Comparison of ENCODE assay signal across 19 cellular contexts in the genomic region with DNA sequence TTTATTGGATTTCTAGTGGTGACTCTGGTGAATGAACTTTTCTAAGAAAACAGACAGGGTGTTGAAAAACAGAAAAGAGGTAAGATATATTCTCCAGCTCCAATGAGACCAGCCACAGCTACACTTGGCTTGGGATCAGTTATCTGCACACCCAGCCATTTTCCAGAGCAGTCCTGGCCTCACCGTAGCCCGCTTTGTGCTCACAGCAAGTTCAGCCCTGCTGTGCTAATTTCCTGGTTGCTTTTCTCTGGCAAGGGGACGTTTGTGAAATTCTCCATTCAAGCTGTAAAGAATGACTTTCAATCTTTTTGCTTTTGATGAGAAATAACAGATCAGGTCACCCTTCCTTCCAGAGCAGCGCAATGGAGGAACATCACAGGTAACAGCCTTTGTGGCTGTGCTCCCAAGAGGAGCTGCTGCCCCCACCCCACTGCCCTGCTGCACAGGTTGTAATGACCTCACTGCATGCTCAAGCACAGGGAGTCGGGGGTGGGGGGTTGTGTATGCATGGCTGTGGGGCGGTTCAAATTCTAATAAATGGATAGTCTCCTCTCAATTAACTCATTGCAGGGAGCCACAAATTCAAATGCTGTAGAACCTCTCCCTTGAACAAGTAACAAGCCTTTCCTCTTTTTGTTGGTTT.
A peak's percentile ranks its signal among the peaks of the same experiment; 100 is the strongest.
DNase-seq lines count a peak whose midpoint lies in the region; ATAC-seq and TF ChIP-seq lines count a peak whose summit lies in the region.
"Had no signal": no experiment of that assay in that cellular context is flagged by ENCODE, and none has a peak within 500 bp of the region (broad histone marks: within the 10 kb centered on the region; RNA-seq: fewer than 3 reads in every experiment).

No MANE protein-coding gene starts in this region.

- no peak overlapping the region for H4K5ac ChIP-seq in H9 (ENCODE audit: insufficient read length, low read depth, low read length)
- H4K5ac ChIP-seq in mesendoderm (ENCODE audit: low read length), result no peak overlapping the region

- no peak overlapping the region for H3K4me3 ChIP-seq in mesendoderm (ENCODE audit: low read length)
- no peak overlapping the region for H3K4me3 ChIP-seq in trophoblast cell (ENCODE audit: low read depth, low read length)
- no peak overlapping the region for H3K4me3 ChIP-seq in body of pancreas
- H3K4me3 ChIP-seq: GM12878, HAP-1 had no signal

- H3K23me2 ChIP-seq in H9 (ENCODE audit: insufficient read length, low read depth, low read length, poor library complexity, severe bottlenecking), result peaks cover 2% of the 10 kb centered on the region

- H2BK5ac ChIP-seq in H9 (ENCODE audit: insufficient read length, low read length) (no peak overlapping the region), mesendoderm (ENCODE audit: low read length) (no peak overlapping the region), trophoblast cell (ENCODE audit: low read depth, low read length, poor library complexity) (no peak overlapping the region)

- no peak overlapping the region for H2BK15ac ChIP-seq in H9 (ENCODE audit: low read depth, low read length)
- H2BK15ac ChIP-seq in mesendoderm (replicated peaks; ENCODE audit: low read depth), result no peak overlapping the region

- H3K9me3 ChIP-seq in H9 (ENCODE audit: control insufficient read depth, low read depth, low read length) (no peaks in the 10 kb centered on the region), trophoblast cell (ENCODE audit: insufficient read depth, low read depth, low read length) (no peaks in the 10 kb centered on the region), body of pancreas (no peaks in the 10 kb centered on the region)
- H3K9me3 ChIP-seq: Caco-2, HAP-1 had no signal

- H3T11ph ChIP-seq in H9 (ENCODE audit: low read length), result no peak overlapping the region

- no peak for TF ChIP-seq POLR2A in body of pancreas (IDR thresholded peaks at IDR 0.05)

- H2AFZ ChIP-seq in H9 (ENCODE audit: low read length) (peak overlapping the region; percentile 72), trophoblast cell (ENCODE audit: insufficient read depth, low read length, poor library complexity) (no peak overlapping the region)

- no peak overlapping the region for H3K27ac ChIP-seq in H9 (ENCODE audit: insufficient read length, low read depth, low read length)
- peak overlapping the region; percentile 4 for H3K27ac ChIP-seq in mesendoderm (ENCODE audit: low read depth, low read length)
- H3K27ac ChIP-seq in trophoblast cell (ENCODE audit: low read depth, low read length), result no peak overlapping the region
- H3K27ac ChIP-seq in body of pancreas, result no peak overlapping the region
- H3K27ac ChIP-seq: C4-2B had no signal

- H3K36me3 ChIP-seq in mesendoderm (ENCODE audit: control insufficient read depth, insufficient read depth, low read length) (no peaks in the 10 kb centered on the region), trophoblast cell (ENCODE audit: control insufficient read depth in 1 of 2, insufficient read depth in 2 of 2, low read length in 2 of 2) (no peaks in the 10 kb centered on the region), body of pancreas (replicated peaks in 1 of 2; ENCODE audit: insufficient read depth in 1 of 2, low read depth in 2 of 2) (no peaks in the 10 kb centered on the region)
- H3K36me3 ChIP-seq: HAP-1 had no signal

- H2BK12ac ChIP-seq in H9 (ENCODE audit: insufficient read length, low read depth, low read length) (no peak overlapping the region), trophoblast cell (ENCODE audit: low read length) (no peak overlapping the region)

- peak; percentile 85 for DNase-seq in G401 (ENCODE audit: low spot score)
- no peak for DNase-seq in H9
- peak; percentile 43 for DNase-seq in cerebellum (ENCODE audit: low spot score)
- DNase-seq in mesendoderm, result peak; percentile 33
- DNase-seq in trophoblast cell, result no peak
- no peak for DNase-seq in body of pancreas
- DNase-seq in iPS-NIHi7 (ENCODE audit: extremely low spot score), result no peak
- DNase-seq: ACHN; Caco-2; CD4-positive, alpha-beta T cell; DMS79 treated with DMSO at 0.1 percent for 48 hours; GOT3; KBM-7 had no signal

- H3K18ac ChIP-seq in H9 (ENCODE audit: insufficient read length, low read depth, low read length), result no peak overlapping the region
- H3K18ac ChIP-seq in mesendoderm (ENCODE audit: low read length), result peak overlapping the region; percentile 6
- no peak overlapping the region for H3K18ac ChIP-seq in trophoblast cell (ENCODE audit: low read length)

- no CpG with 5 or more reads among the region's 6 CpGs for WGBS in H9 (ENCODE audit: extremely low coverage, insufficient read length, low lambda C conversion rate)
- WGBS in mesendoderm (ENCODE audit: extremely low coverage, insufficient coverage, low lambda C conversion rate), result no CpG with 5 or more reads among the region's 6 CpGs
- WGBS in trophoblast cell (ENCODE audit: extremely low coverage, insufficient coverage, insufficient read length), result no CpG with 5 or more reads among the region's 6 CpGs
- 69 to 71% methylated on average over 6 of the region's 6 CpGs for WGBS in body of pancreas, 2 donors

- ATAC-seq in GM19023 (IDR thresholded peaks at IDR 0.05; ENCODE audit: unreplicated experiment) (no peak), body of pancreas (no peak)
- ATAC-seq: GM12878, HepG2 had no signal

- no peak overlapping the region for H3K4me3 Mint-ChIP-seq in H9
- H3K4me3 Mint-ChIP-seq: CD4-positive, alpha-beta T cell; IgD-negative memory B cell had no signal

- H3K36me3 Mint-ChIP-seq in H9 (ENCODE audit: insufficient read depth in 1 of 3, low read depth in 3 of 3), result no peaks in the 10 kb centered on the region
- H3K36me3 Mint-ChIP-seq: IgD-negative memory B cell had no signal

- H3K14ac ChIP-seq in H9 (ENCODE audit: insufficient read depth, low read length) (no peak overlapping the region), trophoblast cell (ENCODE audit: low read length) (no peak overlapping the region)

- H3K23ac ChIP-seq in H9 (ENCODE audit: insufficient read length, low read depth, low read length), result no peak overlapping the region
- H3K23ac ChIP-seq in mesendoderm (ENCODE audit: low read length), result no peak overlapping the region
- no peak overlapping the region for H3K23ac ChIP-seq in trophoblast cell (ENCODE audit: low read length)

- H3K9ac ChIP-seq in H9 (ENCODE audit: extremely low read depth, insufficient read length, low read length) (no peak overlapping the region), mesendoderm (ENCODE audit: low read length) (no peak overlapping the region), trophoblast cell (ENCODE audit: low read length) (no peak overlapping the region)

- H4K12ac ChIP-seq in trophoblast cell (ENCODE audit: low read depth, low read length), result no peak overlapping the region

- H2AK5ac ChIP-seq in H9 (ENCODE audit: insufficient read length, low read length) (no peak overlapping the region), mesendoderm (ENCODE audit: low read length) (no peak overlapping the region), trophoblast cell (ENCODE audit: low read length) (no peak overlapping the region)

- H3K4ac ChIP-seq in H9 (ENCODE audit: low read depth, low read length) (no peak overlapping the region), mesendoderm (ENCODE audit: low read depth, low read length) (no peak overlapping the region), trophoblast cell (ENCODE audit: low read depth, low read length) (no peak overlapping the region)

- in situ Hi-C loops in G401 (cut with HindIII; ENCODE audit: low sequenced_read_pairs), result no loop called here

- H3K4me2 ChIP-seq in H9 (ENCODE audit: insufficient read depth, insufficient read length, low read length) (no peak overlapping the region), mesendoderm (ENCODE audit: low read length) (no peak overlapping the region), trophoblast cell (ENCODE audit: low read length) (no peak overlapping the region)

- H3K27ac Mint-ChIP-seq in H9, result no peak overlapping the region
- H3K27ac Mint-ChIP-seq: CD4-positive, alpha-beta T cell; IgD-negative memory B cell had no signal

- H3K4me1 ChIP-seq in H9 (ENCODE audit: insufficient read depth, low read length) (peaks cover 2% of the 10 kb centered on the region; the same call in 1 of the 2 replicates), mesendoderm (ENCODE audit: control insufficient read depth, low read depth, low read length) (peaks cover 4% of the 10 kb centered on the region), trophoblast cell (ENCODE audit: control insufficient read depth in 1 of 2, insufficient read depth in 2 of 2, low read length in 2 of 2) (no peaks in the 10 kb centered on the region), body of pancreas (no peaks in the 10 kb centered on the region)
- H3K4me1 ChIP-seq: Caco-2, HAP-1 had no signal

- H3K79me2 ChIP-seq in H9 (ENCODE audit: insufficient read depth, low read length) (no peaks in the 10 kb centered on the region), mesendoderm (ENCODE audit: control insufficient read depth, insufficient read depth, low read length) (no peaks in the 10 kb centered on the region), trophoblast cell (ENCODE audit: control insufficient read depth, insufficient read depth, low read length, poor library complexity) (no peaks in the 10 kb centered on the region)

- H2BK120ac ChIP-seq in H9 (ENCODE audit: low read depth, low read length, poor library complexity, severe bottlenecking) (no peak overlapping the region), mesendoderm (ENCODE audit: low read depth, low read length) (no peak overlapping the region), trophoblast cell (ENCODE audit: insufficient read depth, low read length, poor library complexity) (no peak overlapping the region)

- no peak for TF ChIP-seq CTCF in H9 (conservative IDR thresholded peaks at IDR 0.05)
- TF ChIP-seq CTCF in body of pancreas (IDR thresholded peaks at IDR 0.05), result no peak

- H3K9me3 Mint-ChIP-seq in H9, result no peaks in the 10 kb centered on the region
- H3K9me3 Mint-ChIP-seq: CD4-positive, alpha-beta T cell had no signal

- H4K91ac ChIP-seq in H9 (ENCODE audit: insufficient read length, low read depth, low read length), result no peak overlapping the region
- no peak overlapping the region for H4K91ac ChIP-seq in trophoblast cell (ENCODE audit: low read depth, low read length)

- no peaks in the 10 kb centered on the region for H3K27me3 ChIP-seq in H9 (ENCODE audit: insufficient read depth, low read length)
- no peaks in the 10 kb centered on the region for H3K27me3 ChIP-seq in mesendoderm (ENCODE audit: insufficient read depth, low read length, poor library complexity)
- no peaks in the 10 kb centered on the region for H3K27me3 ChIP-seq in trophoblast cell (ENCODE audit: insufficient read depth, low read length)
- no peaks in the 10 kb centered on the region for H3K27me3 ChIP-seq in body of pancreas

- no peak overlapping the region for H2BK20ac ChIP-seq in H9 (ENCODE audit: low read depth, low read length, poor library complexity, severe bottlenecking)

- H3K27me3 Mint-ChIP-seq in H9 (ENCODE audit: low read depth), result no peaks in the 10 kb centered on the region
- H3K27me3 Mint-ChIP-seq: CD4-positive, alpha-beta T cell; IgD-negative memory B cell had no signal

- no peaks in the 10 kb centered on the region for H4K20me1 ChIP-seq in H9 (ENCODE audit: control insufficient read depth, insufficient read depth, insufficient read length)

- no peaks in the 10 kb centered on the region for H3K79me1 ChIP-seq in H9 (ENCODE audit: insufficient read depth, low read depth, low read length, poor library complexity, severe bottlenecking)
- no peaks in the 10 kb centered on the region for H3K79me1 ChIP-seq in mesendoderm (ENCODE audit: low read length)
- no peaks in the 10 kb centered on the region for H3K79me1 ChIP-seq in trophoblast cell (ENCODE audit: low read length)

- H3K4me1 Mint-ChIP-seq in H9, result peaks cover 10 to 12% of the 10 kb centered on the region in 2 experiments
- H3K4me1 Mint-ChIP-seq: IgD-negative memory B cell had no signal

- intact Hi-C loops in body of pancreas (cut with DNase I), result no loop called here

- no peak overlapping the region for H3K56ac ChIP-seq in H9 (ENCODE audit: insufficient read length, low read depth, low read length)
- H3K56ac ChIP-seq in mesendoderm (ENCODE audit: low read length), result no peak overlapping the region

- H4K8ac ChIP-seq in H9 (replicated peaks; ENCODE audit: insufficient read length, low read depth, low read length), result no peak overlapping the region
- H4K8ac ChIP-seq in mesendoderm (ENCODE audit: low read depth, low read length), result no peak overlapping the region
- no peak overlapping the region for H4K8ac ChIP-seq in trophoblast cell (ENCODE audit: low read depth, low read length)

Comparison
In these comparisons a context has a peak if more than half of its experiments do, and no peak if none do; other contexts are left out.
1. DNase-seq: peak in G401 (single experiment), cerebellum (single experiment) and mesendoderm (single experiment); none in H9 (single experiment), trophoblast cell (0 of 2), body of pancreas (0 of 4) and iPS-NIHi7 (single experiment).